8 cellular contexts compared by ENCODE assay signal in the genomic region with DNA sequence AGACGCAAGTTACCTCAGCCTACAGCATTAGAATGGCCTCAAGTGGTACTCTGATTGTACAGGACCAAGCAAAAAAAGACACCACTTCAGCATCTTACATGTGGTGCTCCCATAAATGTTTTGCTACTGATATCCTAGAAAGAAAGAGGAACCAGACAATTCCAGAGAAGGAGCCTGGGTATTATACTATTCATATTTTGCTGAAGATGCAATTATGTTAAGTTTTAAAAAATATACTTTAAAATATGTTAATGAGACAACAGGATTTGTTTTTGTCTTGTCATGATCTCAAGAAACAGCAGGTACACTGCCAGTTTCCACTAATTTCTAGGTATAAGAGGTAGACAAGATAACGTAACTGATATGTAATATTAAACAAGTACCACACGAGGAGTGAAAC.
"Had no signal": no experiment of that assay in that cellular context is flagged by ENCODE, and none has a peak within 500 bp of the region (broad histone marks: within the 10 kb centered on the region; RNA-seq: fewer than 3 reads in every experiment).

No MANE protein-coding gene starts in this region.

- FAIRE-seq: HTR-8/SVneo had no signal

- H3K9me3 ChIP-seq: HAP-1 had no signal

- H3K27ac ChIP-seq: KMS-11 had no signal

- H2AFZ ChIP-seq: GM23248 had no signal

- H3K4me3 ChIP-seq: GM23248, HAP-1 had no signal

- H3K9ac ChIP-seq: GM23248, KMS-11 had no signal

- H3K4me2 ChIP-seq: KMS-11 had no signal

- DNase-seq: GM23248, GOT3, H7, KBM-7 had no signal

- H3K36me3 ChIP-seq: HAP-1 had no signal

- ATAC-seq: HCT116 had no signal
